Comparison of ENCODE assay signal across 1 cellular context in genomic region chr7:86846494-86847190, GRCh38.
A peak's percentile ranks its signal among the peaks of the same experiment; 100 is the strongest.
TF ChIP-seq lines count a peak whose summit lies in the region.

No MANE protein-coding gene starts in this region.

TF ChIP-seq in HepG2, 621 proteins besides CTCF, POLR2A, EP300 and RAD21 (continued from another document and continues in another):
- TF ChIP-seq ZBTB34 (CRISPR knock-in tag; IDR thresholded peaks at IDR 0.05): no peak
- TF ChIP-seq DMAP1 (CRISPR knock-in tag; IDR thresholded peaks at IDR 0.05): no peak
- TF ChIP-seq SRF (IDR thresholded peaks at IDR 0.05; ENCODE audit: low read depth, low read length): no peak
- TF ChIP-seq XBP1 (CRISPR knock-in tag; IDR thresholded peaks at IDR 0.05): no peak
- TF ChIP-seq, protein P1, sequence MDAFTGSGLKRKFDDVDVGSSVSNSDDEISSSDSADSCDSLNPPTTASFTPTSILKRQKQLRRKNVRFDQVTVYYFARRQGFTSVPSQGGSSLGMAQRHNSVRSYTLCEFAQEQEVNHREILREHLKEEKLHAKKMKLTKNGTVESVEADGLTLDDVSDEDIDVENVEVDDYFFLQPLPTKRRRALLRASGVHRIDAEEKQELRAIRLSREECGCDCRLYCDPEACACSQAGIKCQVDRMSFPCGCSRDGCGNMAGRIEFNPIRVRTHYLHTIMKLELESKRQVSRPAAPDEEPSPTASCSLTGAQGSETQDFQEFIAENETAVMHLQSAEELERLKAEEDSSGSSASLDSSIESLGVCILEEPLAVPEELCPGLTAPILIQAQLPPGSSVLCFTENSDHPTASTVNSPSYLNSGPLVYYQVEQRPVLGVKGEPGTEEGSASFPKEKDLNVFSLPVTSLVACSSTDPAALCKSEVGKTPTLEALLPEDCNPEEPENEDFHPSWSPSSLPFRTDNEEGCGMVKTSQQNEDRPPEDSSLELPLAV (CRISPR knock-in tag; conservative IDR thresholded peaks at IDR 0.05; ENCODE audit: low read depth): no peak
- TF ChIP-seq FIP1L1 (IDR thresholded peaks at IDR 0.05; ENCODE audit: borderline replicate concordance, insufficient read depth, low read depth, low read length): no peak
- no peak for TF ChIP-seq HINFP (CRISPR knock-in tag; IDR thresholded peaks at IDR 0.05; ENCODE audit: low read depth)
- TF ChIP-seq TEAD2 (CRISPR knock-in tag; IDR thresholded peaks at IDR 0.05): no peak
- TF ChIP-seq U2AF1 (optimal IDR thresholded peaks at IDR 0.05; ENCODE audit: low read depth, low read length): no peak
- TF ChIP-seq IRF2 (CRISPR knock-in tag; IDR thresholded peaks at IDR 0.05): peak; percentile 88; the same call in 1 of the 2 replicates
- no peak for TF ChIP-seq KDM5B (CRISPR knock-in tag; IDR thresholded peaks at IDR 0.05; ENCODE audit: borderline replicate concordance)
- no peak for TF ChIP-seq CC2D1A (CRISPR knock-in tag; IDR thresholded peaks at IDR 0.05)
- TF ChIP-seq, protein P2, sequence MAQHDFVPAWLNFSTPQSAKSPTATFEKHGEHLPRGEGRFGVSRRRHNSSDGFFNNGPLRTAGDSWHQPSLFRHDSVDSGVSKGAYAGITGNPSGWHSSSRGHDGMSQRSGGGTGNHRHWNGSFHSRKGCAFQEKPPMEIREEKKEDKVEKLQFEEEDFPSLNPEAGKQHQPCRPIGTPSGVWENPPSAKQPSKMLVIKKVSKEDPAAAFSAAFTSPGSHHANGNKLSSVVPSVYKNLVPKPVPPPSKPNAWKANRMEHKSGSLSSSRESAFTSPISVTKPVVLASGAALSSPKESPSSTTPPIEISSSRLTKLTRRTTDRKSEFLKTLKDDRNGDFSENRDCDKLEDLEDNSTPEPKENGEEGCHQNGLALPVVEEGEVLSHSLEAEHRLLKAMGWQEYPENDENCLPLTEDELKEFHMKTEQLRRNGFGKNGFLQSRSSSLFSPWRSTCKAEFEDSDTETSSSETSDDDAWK (CRISPR knock-in tag; IDR thresholded peaks at IDR 0.05): no peak
- peak; percentile 98 for TF ChIP-seq GATAD2A (CRISPR knock-in tag; IDR thresholded peaks at IDR 0.05)
- peak; percentile 73 for TF ChIP-seq HDAC1 (CRISPR knock-in tag; IDR thresholded peaks at IDR 0.05)
- TF ChIP-seq ZNF564 (CRISPR knock-in tag; IDR thresholded peaks at IDR 0.05): no peak
- TF ChIP-seq ZNF782 (CRISPR knock-in tag; IDR thresholded peaks at IDR 0.05; ENCODE audit: borderline replicate concordance): no peak
- TF ChIP-seq ZNF17 (CRISPR knock-in tag; IDR thresholded peaks at IDR 0.05): no peak
- TF ChIP-seq ZNF121 (CRISPR knock-in tag; IDR thresholded peaks at IDR 0.05): no peak
- peak; percentile 60; the same call in 1 of the 2 replicates for TF ChIP-seq TEF (CRISPR knock-in tag; IDR thresholded peaks at IDR 0.05)
- TF ChIP-seq STAT6 (CRISPR knock-in tag; IDR thresholded peaks at IDR 0.05; ENCODE audit: borderline replicate concordance): peak; percentile 78; the same call in 1 of the 2 replicates
- TF ChIP-seq ZFP36L2 (CRISPR knock-in tag; IDR thresholded peaks at IDR 0.05): no peak
- TF ChIP-seq NFAT5 (CRISPR knock-in tag; IDR thresholded peaks at IDR 0.05): no peak
- no peak for TF ChIP-seq ZFP36 (IDR thresholded peaks at IDR 0.05; ENCODE audit: borderline replicate concordance, low read depth, low read length, partially characterized antibody)
- TF ChIP-seq HIC2 (CRISPR knock-in tag; IDR thresholded peaks at IDR 0.05; ENCODE audit: low read depth): peak; percentile 64; the same call in 1 of the 2 replicates
- no peak for TF ChIP-seq TCF7L2 (IDR thresholded peaks at IDR 0.05; ENCODE audit: low read depth, low read length)
- TF ChIP-seq SNAPC2 (CRISPR knock-in tag; IDR thresholded peaks at IDR 0.05): no peak
- no peak for TF ChIP-seq YEATS4 (CRISPR knock-in tag; IDR thresholded peaks at IDR 0.05; ENCODE audit: borderline replicate concordance)
- no peak for TF ChIP-seq MAFG (CRISPR knock-in tag; IDR thresholded peaks at IDR 0.05)
- peak; percentile 89 for TF ChIP-seq FOSL1 (CRISPR knock-in tag; IDR thresholded peaks at IDR 0.05; ENCODE audit: borderline replicate concordance)
- TF ChIP-seq ZNF124 (CRISPR knock-in tag; IDR thresholded peaks at IDR 0.05): peak; percentile 75
- TF ChIP-seq ZNF530 (CRISPR knock-in tag; IDR thresholded peaks at IDR 0.05; ENCODE audit: low read depth): no peak
- TF ChIP-seq PAF1 (CRISPR knock-in tag; IDR thresholded peaks at IDR 0.05): no peak
- peak; percentile 79 for TF ChIP-seq ZNF644 (CRISPR knock-in tag; IDR thresholded peaks at IDR 0.05; ENCODE audit: low read depth)
- TF ChIP-seq, protein P3, sequence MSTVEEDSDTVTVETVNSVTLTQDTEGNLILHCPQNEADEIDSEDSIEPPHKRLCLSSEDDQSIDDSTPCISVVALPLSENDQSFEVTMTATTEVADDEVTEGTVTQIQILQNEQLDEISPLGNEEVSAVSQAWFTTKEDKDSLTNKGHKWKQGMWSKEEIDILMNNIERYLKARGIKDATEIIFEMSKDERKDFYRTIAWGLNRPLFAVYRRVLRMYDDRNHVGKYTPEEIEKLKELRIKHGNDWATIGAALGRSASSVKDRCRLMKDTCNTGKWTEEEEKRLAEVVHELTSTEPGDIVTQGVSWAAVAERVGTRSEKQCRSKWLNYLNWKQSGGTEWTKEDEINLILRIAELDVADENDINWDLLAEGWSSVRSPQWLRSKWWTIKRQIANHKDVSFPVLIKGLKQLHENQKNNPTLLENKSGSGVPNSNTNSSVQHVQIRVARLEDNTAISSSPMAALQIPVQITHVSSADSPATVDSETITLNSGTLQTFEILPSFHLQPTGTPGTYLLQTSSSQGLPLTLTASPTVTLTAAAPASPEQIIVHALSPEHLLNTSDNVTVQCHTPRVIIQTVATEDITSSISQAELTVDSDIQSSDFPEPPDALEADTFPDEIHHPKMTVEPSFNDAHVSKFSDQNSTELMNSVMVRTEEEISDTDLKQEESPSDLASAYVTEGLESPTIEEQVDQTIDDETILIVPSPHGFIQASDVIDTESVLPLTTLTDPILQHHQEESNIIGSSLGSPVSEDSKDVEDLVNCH (CRISPR knock-in tag; IDR thresholded peaks at IDR 0.05): no peak
- peak; percentile 74 for TF ChIP-seq ZNF12 (CRISPR knock-in tag; IDR thresholded peaks at IDR 0.05)
- no peak for TF ChIP-seq PCBP1 (IDR thresholded peaks at IDR 0.05; ENCODE audit: borderline replicate concordance, low read depth, low read length)
